22 cellular contexts compared by ENCODE assay signal in genomic region chr1:12155328-12155727, GRCh38. TPM values are rescaled to one million over a fixed set of nuclear protein-coding genes. Genes with fewer than 3 reads are reported as not detected.
DNase-seq lines count a peak whose midpoint lies in the region; ATAC-seq lines count a peak whose summit lies in the region.
"Had no signal": no experiment of that assay in that cellular context is flagged by ENCODE, and none has a peak within 500 bp of the region (broad histone marks: within the 10 kb centered on the region; RNA-seq: fewer than 3 reads in every experiment).

No MANE protein-coding gene starts in this region.

- H3K9me3 ChIP-seq in NT2/D1 (ENCODE audit: insufficient read depth, low read length) (no peaks in the 10 kb centered on the region), trophoblast cell (ENCODE audit: insufficient read depth, low read depth, low read length) (peaks cover 5% of the 10 kb centered on the region)
- H3K9me3 ChIP-seq: gastrocnemius medialis, uterus had no signal

- H2AK5ac ChIP-seq in trophoblast cell (ENCODE audit: low read length) = no peak overlapping the region

- H3K23ac ChIP-seq in trophoblast cell (ENCODE audit: low read length) = no peak overlapping the region

- no peaks in the 10 kb centered on the region for H3K36me3 ChIP-seq in NT2/D1 (ENCODE audit: insufficient read depth, insufficient read length, low read length)
- H3K36me3 ChIP-seq in trophoblast cell (ENCODE audit: control insufficient read depth in 1 of 2, insufficient read depth in 2 of 2, low read length in 2 of 2) = no peaks in the 10 kb centered on the region
- H3K36me3 ChIP-seq: gastrocnemius medialis, uterus had no signal

- no peak for ATAC-seq in central memory CD8-positive, alpha-beta T cell (replicated peaks; ENCODE audit: extremely low read depth, poor library complexity, severe bottlenecking)
- no peak for ATAC-seq in left lobe of liver
- ATAC-seq: activated CD4-positive, CD25-positive, alpha-beta regulatory T cell treated with anti-CD3 and anti-CD28 coated beads, Interleukin-2, amount 50 U/mL, for 24 hours; CD8-positive, alpha-beta T cell; gastrocnemius medialis had no signal

- peaks cover 4% of the 10 kb centered on the region for H3K9me3 Mint-ChIP-seq in activated T-cell treated with anti-CD3 and anti-CD28 coated beads, Interleukin-2, amount 50 U/mL, for 24 hours
- no peaks in the 10 kb centered on the region for H3K9me3 Mint-ChIP-seq in central memory CD8-positive, alpha-beta T cell
- H3K9me3 Mint-ChIP-seq: CD8-positive, alpha-beta T cell; neural crest cell had no signal

- H3K14ac ChIP-seq in trophoblast cell (ENCODE audit: low read length) = no peak overlapping the region

- H3K4me1 Mint-ChIP-seq in activated T-cell treated with anti-CD3 and anti-CD28 coated beads, Interleukin-2, amount 50 U/mL, for 24 hours (ENCODE audit: low read depth) = peaks cover 80% of the 10 kb centered on the region
- H3K4me1 Mint-ChIP-seq in central memory CD8-positive, alpha-beta T cell = peaks cover 82% of the 10 kb centered on the region

- no peak overlapping the region for H2BK5ac ChIP-seq in trophoblast cell (ENCODE audit: low read depth, low read length, poor library complexity)

- H4K8ac ChIP-seq in trophoblast cell (ENCODE audit: low read depth, low read length) = no peak overlapping the region

- H3K4ac ChIP-seq in trophoblast cell (ENCODE audit: low read depth, low read length) = no peak overlapping the region

- WGBS in trophoblast cell (ENCODE audit: extremely low coverage, insufficient coverage, insufficient read length) = no CpG with 5 or more reads among the region's 2 CpGs

- H3K27ac ChIP-seq in trophoblast cell (ENCODE audit: low read depth, low read length) = no peak overlapping the region
- H3K27ac ChIP-seq: gastrocnemius medialis, uterus had no signal

- H3K27me3 ChIP-seq in NT2/D1 (ENCODE audit: insufficient read depth, insufficient read length) (no peaks in the 10 kb centered on the region), trophoblast cell (ENCODE audit: insufficient read depth, low read length) (no peaks in the 10 kb centered on the region)
- H3K27me3 ChIP-seq: gastrocnemius medialis, uterus had no signal

- H3K79me2 ChIP-seq in trophoblast cell (ENCODE audit: control insufficient read depth, insufficient read depth, low read length, poor library complexity) = peaks cover 1% of the 10 kb centered on the region

- peaks cover 12% of the 10 kb centered on the region for H3K79me1 ChIP-seq in trophoblast cell (ENCODE audit: low read length)

- H3K9ac ChIP-seq in NT2/D1 (ENCODE audit: insufficient read length, low read depth) (peak overlapping the region; percentile 2), trophoblast cell (ENCODE audit: low read length) (no peak overlapping the region)

- H3K18ac ChIP-seq in trophoblast cell (ENCODE audit: low read length) = no peak overlapping the region

- peak overlapping the region; percentile 30 for H3K27ac Mint-ChIP-seq in activated T-cell treated with anti-CD3 and anti-CD28 coated beads, Interleukin-2, amount 50 U/mL, for 24 hours
- H3K27ac Mint-ChIP-seq in central memory CD8-positive, alpha-beta T cell (ENCODE audit: low read depth) = peak overlapping the region; percentile 90
- H3K27ac Mint-ChIP-seq: CD8-positive, alpha-beta T cell had no signal

- no peak overlapping the region for H2BK120ac ChIP-seq in trophoblast cell (ENCODE audit: insufficient read depth, low read length, poor library complexity)

- no peak overlapping the region for H3K4me3 Mint-ChIP-seq in activated T-cell treated with anti-CD3 and anti-CD28 coated beads, Interleukin-2, amount 50 U/mL, for 24 hours
- no peak overlapping the region for H3K4me3 Mint-ChIP-seq in central memory CD8-positive, alpha-beta T cell
- H3K4me3 Mint-ChIP-seq: CD8-positive, alpha-beta T cell; neural crest cell had no signal

- peaks cover 2% of the 10 kb centered on the region for H3K36me3 Mint-ChIP-seq in activated T-cell treated with anti-CD3 and anti-CD28 coated beads, Interleukin-2, amount 50 U/mL, for 24 hours (ENCODE audit: low read depth)
- peaks cover 11% of the 10 kb centered on the region for H3K36me3 Mint-ChIP-seq in central memory CD8-positive, alpha-beta T cell (ENCODE audit: insufficient read depth)
- H3K36me3 Mint-ChIP-seq: CD8-positive, alpha-beta T cell had no signal

- H3K4me3 ChIP-seq in NT2/D1 (ENCODE audit: insufficient read length, low read depth) = no peak overlapping the region
- H3K4me3 ChIP-seq in trophoblast cell (ENCODE audit: low read depth, low read length) = no peak overlapping the region
- H3K4me3 ChIP-seq: gastrocnemius medialis, smooth muscle cell, uterus had no signal

- H2AFZ ChIP-seq in trophoblast cell (ENCODE audit: insufficient read depth, low read length, poor library complexity) = no peak overlapping the region

- no peak overlapping the region for H4K12ac ChIP-seq in trophoblast cell (ENCODE audit: low read depth, low read length)

- no peak for DNase-seq in activated T-cell treated with anti-CD3 and anti-CD28 coated beads, Interleukin-2, amount 50 U/mL, for 24 hours
- DNase-seq in activated T-cell treated with anti-CD3 and anti-CD28 coated beads, Interleukin-2, amount 50 U/mL, for 1 hour = no peak
- DNase-seq in NT2/D1 (ENCODE audit: low read depth, low spot score) = no peak
- no peak for DNase-seq in central memory CD8-positive, alpha-beta T cell (ENCODE audit: low spot score in 2 of 2)
- DNase-seq in trophoblast cell = no peak
- no peak for DNase-seq in LoVo (ENCODE audit: low spot score)
- DNase-seq in HT-29 (ENCODE audit: low spot score) = no peak
- DNase-seq in left lobe of liver (ENCODE audit: low spot score) = no peak
- DNase-seq: ACHN; activated CD8-positive, alpha-beta memory T cell treated with anti-CD3 and anti-CD28 coated beads, Interleukin-2, amount 50 U/mL, for 48 hours; CD8-positive, alpha-beta T cell; DMS79 treated with DMSO at 0.1 percent for 48 hours; erythroblast; gastrocnemius medialis; HCEC 1CT; kidney glomerular epithelial cell; NCI-H748 treated with DMSO at 0.1 percent for 48 hours; stimulated activated CD4-positive, alpha-beta T cell treated with anti-CD3 and anti-CD28 coated beads, Interleukin-4, amount 100 ng/mL, for 1 hour; uterus had no signal

- no peak overlapping the region for H2BK12ac ChIP-seq in trophoblast cell (ENCODE audit: low read length)

- H3K4me2 ChIP-seq in trophoblast cell (ENCODE audit: low read length) = no peak overlapping the region
- H3K4me2 ChIP-seq: smooth muscle cell had no signal

- H4K91ac ChIP-seq in trophoblast cell (ENCODE audit: low read depth, low read length) = peak overlapping the region; percentile 32

- no peaks in the 10 kb centered on the region for H3K27me3 Mint-ChIP-seq in activated T-cell treated with anti-CD3 and anti-CD28 coated beads, Interleukin-2, amount 50 U/mL, for 24 hours
- no peaks in the 10 kb centered on the region for H3K27me3 Mint-ChIP-seq in central memory CD8-positive, alpha-beta T cell

- H3K4me1 ChIP-seq in NT2/D1 (ENCODE audit: insufficient read depth, insufficient read length) (peaks cover 10% of the 10 kb centered on the region), trophoblast cell (ENCODE audit: control insufficient read depth in 1 of 2, insufficient read depth in 2 of 2, low read length in 2 of 2) (peaks cover 8 to 12% of the 10 kb centered on the region in 2 experiments)
- H3K4me1 ChIP-seq: uterus had no signal

RNA-seq across cellular contexts. Expression of gene TNFRSF1B, which starts 11.5 kb away (rescaled TPM):
- 239 and 247 TPM in 2 replicates for polyA plus RNA-seq in trophoblast cell (2013)
- 0.08 TPM in 1 of 2 replicates, not detected in the other for total RNA-seq in HT-29 (2014; rRNA removed; shearing (Covaris generic))
- 16.8 TPM for total RNA-seq in left lobe of liver

Comparison
In these comparisons a context has a peak if more than half of its experiments do, and no peak if none do; other contexts are left out.
1. RNA of gene TNFRSF1B, which starts 11.5 kb away (total RNA-seq): 16.8 TPM in left lobe of liver (single experiment); 0.08 TPM in HT-29; every median in the first group is over 10 times any median in the second.